Comparison of ENCODE assay signal across 8 cellular contexts in genomic region chr10:86585037-86585725, GRCh38.
A peak's percentile ranks its signal among the peaks of the same experiment; 100 is the strongest.
DNase-seq lines count a peak whose midpoint lies in the region; ATAC-seq and TF ChIP-seq lines count a peak whose summit lies in the region.

No MANE protein-coding gene starts in this region.

- H3K4me1 ChIP-seq in endodermal cell (ENCODE audit: control insufficient read depth, insufficient read depth, low read length) (no peaks in the 10 kb centered on the region), mucosa of descending colon (ENCODE audit: low read depth) (no peaks in the 10 kb centered on the region)

- H3K9me3 ChIP-seq in endodermal cell (ENCODE audit: control insufficient read depth, low read length) = no peaks in the 10 kb centered on the region
- H3K9me3 ChIP-seq in mucosa of descending colon = no peaks in the 10 kb centered on the region

- no peak overlapping the region for H3K9ac ChIP-seq in endodermal cell (ENCODE audit: extremely low read depth, low read length, poor library complexity, severe bottlenecking)

- intact Hi-C loops in mucosa of descending colon (cut with DNase I, micrococcal nuclease) = loop anchor here (5.0 to 10.0 kb wide), 2 partner anchors 183 to 190 kb away; no protein-coding TSS in a partner anchor

- H3K36me3 Mint-ChIP-seq in endodermal cell (ENCODE audit: low read depth) = no peaks in the 10 kb centered on the region

- no peak overlapping the region for H3K4me3 Mint-ChIP-seq in endodermal cell

- no peaks in the 10 kb centered on the region for H3K4me1 Mint-ChIP-seq in endodermal cell

- H3K27me3 Mint-ChIP-seq in endodermal cell (ENCODE audit: insufficient read depth) = peaks cover 2% of the 10 kb centered on the region

- H3K27ac Mint-ChIP-seq in endodermal cell = no peak overlapping the region

- TF ChIP-seq CTCF in endodermal cell (conservative IDR thresholded peaks at IDR 0.05) (peak; percentile 99), mucosa of descending colon (IDR thresholded peaks at IDR 0.05) (peak; percentile 84)

- H3K27ac ChIP-seq in endodermal cell (ENCODE audit: low read depth, low read length) = no peak overlapping the region

- H3K36me3 ChIP-seq in endodermal cell (ENCODE audit: control insufficient read depth, insufficient read depth, low read length) = no peaks in the 10 kb centered on the region
- no peaks in the 10 kb centered on the region for H3K36me3 ChIP-seq in mucosa of descending colon (ENCODE audit: low read depth)

- no peaks in the 10 kb centered on the region for H3K9me3 Mint-ChIP-seq in endodermal cell

- DNase-seq in COLO668 (lab: John Stamatoyannopoulos, UW; ENCODE audit: unreplicated experiment) (peak; percentile 59), NCI-H82 (lab: John Stamatoyannopoulos, UW) (peak; percentile 81), endodermal cell (peak; percentile 92), mucosa of descending colon (peak; percentile 70 to 83 (median 75))
- DNase-seq in activated CD8-positive, alpha-beta memory T cell treated with anti-CD3 and anti-CD28 coated beads for 4 hours (ENCODE audit: low read depth in 2 of 2) = peak; percentile 45
- peak; percentile 29 to 41 for DNase-seq in stimulated activated CD8-positive, alpha-beta memory T cell treated with anti-CD3 and anti-CD28 coated beads, Interleukin-4, amount 100 ng/mL, for 4 hours (ENCODE audit: low read depth in 2 of 2, low spot score in 1 of 2)

- H3K4me3 ChIP-seq in endodermal cell (ENCODE audit: low read length) = no peak overlapping the region
- no peak overlapping the region for H3K4me3 ChIP-seq in mucosa of descending colon

- peak; percentile 93 for ATAC-seq in GM19438 (IDR thresholded peaks at IDR 0.05; ENCODE audit: low read depth, unreplicated experiment)
- ATAC-seq in HG03469 (IDR thresholded peaks at IDR 0.05; ENCODE audit: unreplicated experiment) = peak; percentile 88
- ATAC-seq in mucosa of descending colon = peak; percentile 98

- WGBS in endodermal cell (ENCODE audit: insufficient coverage in 1 of 2, insufficient read length in 1 of 2), 2 experiments = 44 to 74% methylated on average over 5 to 10 of the region's 10 CpGs

- no peaks in the 10 kb centered on the region for H3K27me3 ChIP-seq in endodermal cell (ENCODE audit: control insufficient read depth, insufficient read depth, low read length, poor library complexity, severe bottlenecking)

Comparison
In these comparisons a context has a peak if more than half of its experiments do, and no peak if none do; other contexts are left out.
1. DNase-seq: peak in every context shown above with its lines; median percentile 92 in endodermal cell; 81 in NCI-H82; 75 in mucosa of descending colon; 59 in COLO668; 45 in activated CD8-positive, alpha-beta memory T cell treated with anti-CD3 and anti-CD28 coated beads for 4 hours; 35 in stimulated activated CD8-positive, alpha-beta memory T cell treated with anti-CD3 and anti-CD28 coated beads, Interleukin-4, amount 100 ng/mL, for 4 hours.